Comparison of ENCODE assay signal across 11 cellular contexts in genomic region chr19:1088419-1089066, GRCh38. TPM values are rescaled to one million over a fixed set of nuclear protein-coding genes. Genes with fewer than 3 reads are reported as not detected.
DNase-seq lines count a peak whose midpoint lies in the region; ATAC-seq and TF ChIP-seq lines count a peak whose summit lies in the region.
"Had no signal": no experiment of that assay in that cellular context is flagged by ENCODE, and none has a peak within 500 bp of the region (broad histone marks: within the 10 kb centered on the region; RNA-seq: fewer than 3 reads in every experiment).

No MANE protein-coding gene starts in this region.

- H3K4me3 Mint-ChIP-seq in stimulated activated naive CD8-positive, alpha-beta T cell treated with anti-CD3 and anti-CD28 coated beads, Interleukin-15, Interleukin-2, amounts not matched to agents 100 ng/mL and 50 ng/mL, for 24 hours, result no peak overlapping the region
- peak overlapping the region; percentile 49 for H3K4me3 Mint-ChIP-seq in memory B cell
- H3K4me3 Mint-ChIP-seq: neural progenitor cell had no signal

- no peak overlapping the region for H3K4me2 ChIP-seq in mesendoderm (ENCODE audit: low read length)
- H3K4me2 ChIP-seq: neural progenitor cell had no signal

- DNase-seq in stimulated activated naive CD8-positive, alpha-beta T cell treated with anti-CD3 and anti-CD28 coated beads, Interleukin-15, Interleukin-2, amounts not matched to agents 100 U/mL and 50 U/mL, for 24 hours, result no peak
- DNase-seq in ascending aorta (ENCODE audit: low spot score in 2 of 2) (no peak), memory B cell (ENCODE audit: low spot score in 2 of 2) (no peak), activated gamma-delta T cell (lab: John Stamatoyannopoulos, UW) (no peak), mesendoderm (no peak)
- no peak for DNase-seq in activated effector memory CD4-positive, alpha-beta T cell treated with Interleukin-2 at 50 U/mL for 16 hours
- DNase-seq: NCI-H510A; stimulated activated CD4-positive, alpha-beta T cell treated with anti-CD3 and anti-CD28 coated beads, Interleukin-2, amount 100 ng/mL, for 48 hours had no signal

- H3K27me3 ChIP-seq in ascending aorta (no peaks in the 10 kb centered on the region), mesendoderm (ENCODE audit: insufficient read depth, low read length, poor library complexity) (no peaks in the 10 kb centered on the region)
- H3K27me3 ChIP-seq: neural progenitor cell had no signal

- no peak overlapping the region for H3K4ac ChIP-seq in mesendoderm (ENCODE audit: low read depth, low read length)

- WGBS in mesendoderm (ENCODE audit: extremely low coverage, insufficient coverage, low lambda C conversion rate), result no CpG with 5 or more reads among the region's 30 CpGs

- no peak overlapping the region for H4K5ac ChIP-seq in mesendoderm (ENCODE audit: low read length)

- ATAC-seq in stimulated activated naive CD8-positive, alpha-beta T cell treated with anti-CD3 and anti-CD28 coated beads, Interleukin-15, Interleukin-2, amounts not matched to agents 100 U/mL and 50 U/mL, for 24 hours, result no peak
- ATAC-seq in memory B cell (ENCODE audit: low read depth), result peak; percentile 15
- no peak for ATAC-seq in GM21619 (IDR thresholded peaks at IDR 0.05; ENCODE audit: unreplicated experiment)

- H2BK15ac ChIP-seq in mesendoderm (replicated peaks; ENCODE audit: low read depth), result no peak overlapping the region

- peaks cover 1 to 3% of the 10 kb centered on the region in 2 donors for H3K4me1 ChIP-seq in ascending aorta
- no peaks in the 10 kb centered on the region for H3K4me1 ChIP-seq in mesendoderm (ENCODE audit: control insufficient read depth, low read depth, low read length)
- H3K4me1 ChIP-seq: neural progenitor cell had no signal

- H3K27ac ChIP-seq in ascending aorta (peak overlapping the region; percentile 60 to 66), mesendoderm (ENCODE audit: low read depth, low read length) (no peak overlapping the region)
- H3K27ac ChIP-seq: neural progenitor cell had no signal

- H3K4me3 ChIP-seq in ascending aorta, result no peak overlapping the region
- no peak overlapping the region for H3K4me3 ChIP-seq in mesendoderm (ENCODE audit: low read length)
- H3K4me3 ChIP-seq: neural progenitor cell had no signal

- H3K23ac ChIP-seq in mesendoderm (ENCODE audit: low read length), result no peak overlapping the region

- H3K79me2 ChIP-seq in mesendoderm (ENCODE audit: control insufficient read depth, insufficient read depth, low read length), result peaks cover 5% of the 10 kb centered on the region

- H3K18ac ChIP-seq in mesendoderm (ENCODE audit: low read length), result no peak overlapping the region

- peaks cover 68% of the 10 kb centered on the region for H3K4me1 Mint-ChIP-seq in stimulated activated naive CD8-positive, alpha-beta T cell treated with anti-CD3 and anti-CD28 coated beads, Interleukin-15, Interleukin-2, amounts not matched to agents 100 ng/mL and 50 ng/mL, for 24 hours (ENCODE audit: low read depth)
- H3K4me1 Mint-ChIP-seq in memory B cell, result peaks cover 26% of the 10 kb centered on the region

- peaks cover under 1% of the 10 kb centered on the region for H3K79me1 ChIP-seq in mesendoderm (ENCODE audit: low read length)

- H3K36me3 ChIP-seq in ascending aorta (peaks cover 29 to 53% of the 10 kb centered on the region in 2 donors), mesendoderm (ENCODE audit: control insufficient read depth, insufficient read depth, low read length) (peaks cover 3% of the 10 kb centered on the region)
- H3K36me3 ChIP-seq: neural progenitor cell had no signal

- no peaks in the 10 kb centered on the region for H3K9me3 Mint-ChIP-seq in stimulated activated naive CD8-positive, alpha-beta T cell treated with anti-CD3 and anti-CD28 coated beads, Interleukin-15, Interleukin-2, amounts not matched to agents 100 ng/mL and 50 ng/mL, for 24 hours
- no peaks in the 10 kb centered on the region for H3K9me3 Mint-ChIP-seq in memory B cell
- H3K9me3 Mint-ChIP-seq: neural progenitor cell had no signal

- no peak overlapping the region for H3K9ac ChIP-seq in mesendoderm (ENCODE audit: low read length)
- H3K9ac ChIP-seq: neural progenitor cell had no signal

- H3K9me3 ChIP-seq in ascending aorta, result no peaks in the 10 kb centered on the region

- no peak for TF ChIP-seq CTCF in ascending aorta (IDR thresholded peaks at IDR 0.05)

- H4K8ac ChIP-seq in mesendoderm (ENCODE audit: low read depth, low read length), result no peak overlapping the region

- no peaks in the 10 kb centered on the region for H3K27me3 Mint-ChIP-seq in stimulated activated naive CD8-positive, alpha-beta T cell treated with anti-CD3 and anti-CD28 coated beads, Interleukin-15, Interleukin-2, amounts not matched to agents 100 ng/mL and 50 ng/mL, for 24 hours
- no peaks in the 10 kb centered on the region for H3K27me3 Mint-ChIP-seq in memory B cell

- intact Hi-C loops in ascending aorta (cut with DNase I), result no loop called here

- peaks cover 28% of the 10 kb centered on the region for H3K36me3 Mint-ChIP-seq in stimulated activated naive CD8-positive, alpha-beta T cell treated with anti-CD3 and anti-CD28 coated beads, Interleukin-15, Interleukin-2, amounts not matched to agents 100 ng/mL and 50 ng/mL, for 24 hours (ENCODE audit: low read depth)
- peaks cover 12% of the 10 kb centered on the region for H3K36me3 Mint-ChIP-seq in memory B cell

- peak overlapping the region; percentile 88 for H3K27ac Mint-ChIP-seq in stimulated activated naive CD8-positive, alpha-beta T cell treated with anti-CD3 and anti-CD28 coated beads, Interleukin-15, Interleukin-2, amounts not matched to agents 100 ng/mL and 50 ng/mL, for 24 hours
- peak overlapping the region; percentile 93 for H3K27ac Mint-ChIP-seq in memory B cell
- H3K27ac Mint-ChIP-seq: neural progenitor cell had no signal

- no peak overlapping the region for H2BK120ac ChIP-seq in mesendoderm (ENCODE audit: low read depth, low read length)

- H3K56ac ChIP-seq in mesendoderm (ENCODE audit: low read length), result no peak overlapping the region

- H2BK5ac ChIP-seq in mesendoderm (ENCODE audit: low read length), result no peak overlapping the region

- no peak overlapping the region for H2AK5ac ChIP-seq in mesendoderm (ENCODE audit: low read length)

RNA-seq across cellular contexts. Expression of gene POLR2E, which starts 6.6 kb away (rescaled TPM):
- 72.1 TPM for total RNA-seq in ascending aorta
- 206 TPM for polyA plus RNA-seq in mesendoderm (2013, experiment 1 of 2)
- 211 TPM for polyA plus RNA-seq in mesendoderm (2013, experiment 2 of 2)

RNA-seq across cellular contexts. Expression of gene GPX4, which starts 15.3 kb away (rescaled TPM):
- 348 TPM for total RNA-seq in ascending aorta
- 395 TPM for polyA plus RNA-seq in mesendoderm (2013, experiment 1 of 2)
- 398 TPM for polyA plus RNA-seq in mesendoderm (2013, experiment 2 of 2)

RNA-seq across cellular contexts. Expression of gene ARHGAP45, which starts 21.6 kb away (rescaled TPM):
- 66.5 TPM for total RNA-seq in ascending aorta
- 7.9 TPM for polyA plus RNA-seq in mesendoderm (2013, experiment 1 of 2)
- polyA plus RNA-seq in mesendoderm (2013, experiment 2 of 2), result 8.0 TPM

RNA-seq across cellular contexts. Expression of gene ABCA7, which starts 48.6 kb away (rescaled TPM):
- total RNA-seq in ascending aorta, result 96.6 TPM
- 3.9 TPM for polyA plus RNA-seq in mesendoderm (2013, experiment 1 of 2)
- polyA plus RNA-seq in mesendoderm (2013, experiment 2 of 2), result 4.4 TPM
